8 cellular contexts compared by ENCODE assay signal in genomic region chr17:79777166-79777843, GRCh38. TPM values are rescaled to one million over a fixed set of nuclear protein-coding genes. Genes with fewer than 3 reads are reported as not detected.
DNase-seq lines count a peak whose midpoint lies in the region; ATAC-seq, FAIRE-seq and TF ChIP-seq lines count a peak whose summit lies in the region.

No MANE protein-coding gene starts in this region.

- intact Hi-C loops in PC-3 (cut with micrococcal nuclease) (loop anchor here (1.0 kb wide), 1 partner anchor 26 kb away; no protein-coding TSS in a partner anchor), mammary epithelial cell (cut with micrococcal nuclease) (no loop called here), kidney (cut with DNase I) (no loop called here)

- peak overlapping the region; percentile 76 for H2AFZ ChIP-seq in PC-3 (ENCODE audit: low read length)
- peak overlapping the region; percentile 83 for H2AFZ ChIP-seq in mammary epithelial cell (ENCODE audit: low read depth, low read length)

- POLR2A ChIA-PET in PC-3 (lab: Charles Lee; ENCODE audit: unreplicated experiment) = no interaction called here

- H3K9me3 Mint-ChIP-seq in stimulated activated effector memory CD8-positive, alpha-beta T cell treated with anti-CD3 and anti-CD28 coated beads, Interleukin-12 subunit alpha, Interleukin-12 subunit beta, amount 100 ng/mL, for 72 hours = no peaks in the 10 kb centered on the region

- H3K4me2 ChIP-seq in PC-3 (ENCODE audit: low read length) (peak overlapping the region; percentile 96), mammary epithelial cell (ENCODE audit: insufficient read depth, low read depth, low read length) (peak overlapping the region; percentile 94)

- H3K36me3 ChIP-seq in PC-3 (ENCODE audit: low read depth, low read length) (peaks cover 17% of the 10 kb centered on the region; the same call in 1 of the 2 replicates), mammary epithelial cell (ENCODE audit: insufficient read depth, low read length) (no peaks in the 10 kb centered on the region), kidney (ENCODE audit: control insufficient read depth in 1 of 2, insufficient read depth in 2 of 2, low read length in 2 of 2) (no peaks in the 10 kb centered on the region)

- BruUV-seq in PC-3 (replicated peaks; lab: Mats Ljungman, UMichigan) = TSS peak; percentile 81
- BruUV-seq in mammary epithelial cell (replicated peaks; lab: Mats Ljungman, UMichigan) = no TSS peak

- H3K9ac ChIP-seq in PC-3 (ENCODE audit: low read length) = peak overlapping the region; percentile 50
- no peak overlapping the region for H3K9ac ChIP-seq in mammary epithelial cell (ENCODE audit: insufficient read depth, low read length)
- H3K9ac ChIP-seq in kidney (ENCODE audit: low read length in 2 of 2) = no peak overlapping the region

- H3K9me2 ChIP-seq in PC-3 (replicated peaks; ENCODE audit: low read length) = no peaks in the 10 kb centered on the region

- in situ Hi-C loops in mammary epithelial cell (cut with MboI; ENCODE audit: low sequenced_read_pairs in 2 of 2) = no loop called here

- ATAC-seq in HG03159 (IDR thresholded peaks at IDR 0.05; ENCODE audit: unreplicated experiment) (peak; percentile 12), PC-3 (peak; percentile 53)
- peak; percentile 34 for ATAC-seq in stimulated activated effector memory CD8-positive, alpha-beta T cell treated with anti-CD3 and anti-CD28 coated beads, Interleukin-12 subunit alpha, Interleukin-12 subunit beta, amount 100 ng/mL, for 72 hours

- FAIRE-seq in kidney (lab: Jason Lieb, UNC) = no peak

- peaks cover 7% of the 10 kb centered on the region for H3K36me3 Mint-ChIP-seq in stimulated activated effector memory CD8-positive, alpha-beta T cell treated with anti-CD3 and anti-CD28 coated beads, Interleukin-12 subunit alpha, Interleukin-12 subunit beta, amount 100 ng/mL, for 72 hours

- TF ChIP-seq CTCF in PC-3 (conservative IDR thresholded peaks at IDR 0.05; ENCODE audit: low read depth, low read length) (peak; percentile 53), mammary epithelial cell (conservative IDR thresholded peaks at IDR 0.05 in 1 of 2, IDR thresholded peaks at IDR 0.05 in 1 of 2; ENCODE audit: extremely low read depth in 1 of 2, insufficient read depth in 1 of 2, low read depth in 1 of 2, low read length in 2 of 2) (no peak), kidney (IDR thresholded peaks at IDR 0.05; ENCODE audit: borderline replicate concordance, extremely low read depth, insufficient read depth) (peak; percentile 8)

- H3K4me3 ChIP-seq in PC-3 (ENCODE audit: low read length) (peak overlapping the region; percentile 70), mammary epithelial cell (replicated peaks in 1 of 3; ENCODE audit: insufficient read depth in 1 of 3, low read depth in 2 of 3, low read length in 3 of 3) (peak overlapping the region; percentile 49 to 59 (median 53)), kidney (ENCODE audit: low read length in 2 of 2) (peak overlapping the region in 1 of 2 donors; percentile 29)

- no peaks in the 10 kb centered on the region for H3F3A ChIP-seq in PC-3 (ENCODE audit: low read length, unreplicated experiment)

- peak; percentile 29 for DNase-seq in activated CD4-positive, alpha-beta T cell treated with anti-CD3 and anti-CD28 coated beads for 48 hours
- DNase-seq in activated CD4-positive, alpha-beta T cell treated with anti-CD3 and anti-CD28 coated beads for 4 hours = no peak
- DNase-seq in PC-3 (peak; percentile 82), mammary epithelial cell (peak; percentile 30), kidney (peak; percentile 86), AG08395 (ENCODE audit: low spot score) (no peak)
- peak in 1 of 2 donors; percentile 66 for DNase-seq in stimulated activated effector memory CD8-positive, alpha-beta T cell treated with anti-CD3 and anti-CD28 coated beads, Interleukin-12 subunit alpha, Interleukin-12 subunit beta, amount 100 ng/mL, for 72 hours (ENCODE audit: low spot score in 2 of 2)

- H3K27me3 ChIP-seq in PC-3 (ENCODE audit: low read length) (no peaks in the 10 kb centered on the region), mammary epithelial cell (ENCODE audit: insufficient read depth, low read length) (peaks cover 5% of the 10 kb centered on the region)

- H3K9me3 ChIP-seq in PC-3 (ENCODE audit: low read length) (no peaks in the 10 kb centered on the region), mammary epithelial cell (replicated peaks; ENCODE audit: insufficient read depth, low read length) (no peaks in the 10 kb centered on the region), kidney (ENCODE audit: control insufficient read depth in 1 of 2, low read length in 2 of 2) (no peaks in the 10 kb centered on the region)

- H3K79me2 ChIP-seq in PC-3 (ENCODE audit: low read length) = peaks cover 34% of the 10 kb centered on the region
- H3K79me2 ChIP-seq in mammary epithelial cell (ENCODE audit: insufficient read depth, low read length) = no peaks in the 10 kb centered on the region

- peaks cover 33% of the 10 kb centered on the region for H3K4me1 ChIP-seq in PC-3 (ENCODE audit: insufficient read depth, low read length)
- peaks cover 11% of the 10 kb centered on the region for H3K4me1 ChIP-seq in mammary epithelial cell (ENCODE audit: insufficient read depth, low read length)
- H3K4me1 ChIP-seq in kidney (ENCODE audit: control insufficient read depth in 1 of 2, insufficient read depth in 1 of 2, low read depth in 1 of 2, low read length in 2 of 2) = peaks cover 0 to 2% of the 10 kb centered on the region in 2 donors

- H3K4me1 Mint-ChIP-seq in stimulated activated effector memory CD8-positive, alpha-beta T cell treated with anti-CD3 and anti-CD28 coated beads, Interleukin-12 subunit alpha, Interleukin-12 subunit beta, amount 100 ng/mL, for 72 hours = peaks cover 6% of the 10 kb centered on the region

- WGBS in mammary epithelial cell (ENCODE audit: low coverage, missing lambda C conversion rate) = 18% methylated on average over 34 of the region's 44 CpGs

- CTCF ChIA-PET in PC-3 (lab: Charles Lee) (interaction anchor here (0.7 kb wide), 2 partner anchors 33 to 36 kb away, joined by 3 to 4 read pairs; no protein-coding TSS in a partner anchor), mammary epithelial cell (lab: Charles Lee; ENCODE audit: low non-redundant PET) (no interaction called here)

- H3K27ac Mint-ChIP-seq in stimulated activated effector memory CD8-positive, alpha-beta T cell treated with anti-CD3 and anti-CD28 coated beads, Interleukin-12 subunit alpha, Interleukin-12 subunit beta, amount 100 ng/mL, for 72 hours = no peak overlapping the region

- H3K27ac ChIP-seq in PC-3 (ENCODE audit: low read length) (no peak overlapping the region), mammary epithelial cell (ENCODE audit: insufficient read depth, low read depth, low read length) (no peak overlapping the region), kidney (ENCODE audit: low read depth in 2 of 2, low read length in 2 of 2) (no peak overlapping the region)

- dilution Hi-C loops in mammary epithelial cell (cut with HindIII; ENCODE audit: low sequenced_read_pairs) = no loop called here

- peaks cover 10% of the 10 kb centered on the region; the same call in 1 of the 2 replicates for H4K20me1 ChIP-seq in PC-3 (ENCODE audit: low read length)
- H4K20me1 ChIP-seq in mammary epithelial cell (ENCODE audit: insufficient read depth, low read length) = no peaks in the 10 kb centered on the region

- peak overlapping the region; percentile 53 for H3K4me3 Mint-ChIP-seq in stimulated activated effector memory CD8-positive, alpha-beta T cell treated with anti-CD3 and anti-CD28 coated beads, Interleukin-12 subunit alpha, Interleukin-12 subunit beta, amount 100 ng/mL, for 72 hours

RNA-seq across cellular contexts. Expression of gene CBX2, which starts 0.6 kb away (rescaled TPM):
- total RNA-seq in PC-3 (2014; rRNA removed) (39.2 and 43.9 TPM in 2 replicates), mammary epithelial cell (1 to 10 TPM in 1 of 2 donors, under 1 TPM in 1; 0.67 to 3.8 TPM), kidney (3.5 TPM)
- polyA plus RNA-seq in mammary epithelial cell (3.6 TPM), kidney (ENCODE audit: insufficient read depth, low read depth, low replicate concordance) (2.2 TPM)
- polyA minus RNA-seq in mammary epithelial cell = 1.4 TPM

RNA-seq across cellular contexts. Expression of gene CBX8, which starts 19.6 kb away (rescaled TPM):
- total RNA-seq in PC-3 (2014; rRNA removed) (11.3 and 12.8 TPM in 2 replicates), mammary epithelial cell (1 to 10 TPM; 4.5 to 5.4 TPM), kidney (6.2 TPM)
- polyA plus RNA-seq in mammary epithelial cell (0.34 TPM), kidney (ENCODE audit: insufficient read depth, low read depth, low replicate concordance) (3.5 TPM)
- not detected for polyA minus RNA-seq in mammary epithelial cell

RNA-seq across cellular contexts. Expression of gene ENPP7, which starts 46.6 kb away (rescaled TPM):
- total RNA-seq in PC-3 (2014; rRNA removed) (not detected in 2 replicates), mammary epithelial cell (not detected), kidney (0.94 TPM)
- polyA plus RNA-seq in mammary epithelial cell (not detected), kidney (ENCODE audit: insufficient read depth, low read depth, low replicate concordance) (3.7 TPM)
- polyA minus RNA-seq in mammary epithelial cell = not detected

Comparison
In these comparisons a context has a peak if more than half of its experiments do, and no peak if none do; other contexts are left out.
1. DNase-seq: peak in activated CD4-positive, alpha-beta T cell treated with anti-CD3 and anti-CD28 coated beads for 48 hours (single experiment), PC-3 (single experiment), mammary epithelial cell (single experiment) and kidney (single experiment); none in activated CD4-positive, alpha-beta T cell treated with anti-CD3 and anti-CD28 coated beads for 4 hours (0 of 2) and AG08395 (single experiment).
2. CTCF ChIP-seq: peak in PC-3 (single experiment) and kidney (single experiment); none in mammary epithelial cell (0 of 2).
3. Peak in every context shown above with its lines, with median percentiles within 50 percentile points of each other: ATAC-seq.